1 cellular context compared by ENCODE assay signal in the genomic region with DNA sequence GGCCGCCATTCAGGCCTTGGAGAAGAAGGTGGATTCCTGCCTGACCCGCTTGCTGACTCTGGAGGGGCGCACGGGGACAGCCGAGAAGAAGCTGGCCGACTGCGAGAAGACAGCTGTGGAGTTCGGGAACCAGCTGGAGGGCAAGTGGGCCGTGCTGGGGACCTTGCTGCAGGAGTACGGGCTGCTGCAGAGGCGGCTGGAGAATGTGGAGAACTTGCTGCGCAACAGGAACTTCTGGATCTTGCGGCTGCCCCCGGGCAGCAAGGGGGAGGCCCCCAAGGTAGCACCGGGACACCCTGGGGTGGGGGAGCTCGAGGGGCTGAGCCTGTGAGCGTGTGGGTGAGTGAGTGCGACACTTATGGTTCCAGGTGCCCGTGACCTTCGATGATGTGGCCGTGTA.
TF ChIP-seq lines count a peak whose summit lies in the region.

No MANE protein-coding gene starts in this region.

TF ChIP-seq in SK-N-SH treated with all-trans-retinoic acid at 6 μM for 48 hours, 23 proteins besides CTCF, POLR2A, EP300 and RAD21 (continued from another document):
- no peak for TF ChIP-seq PPARA (CRISPR knock-in tag; IDR thresholded peaks at IDR 0.05; ENCODE audit: borderline replicate concordance)
